In the genomic region with DNA sequence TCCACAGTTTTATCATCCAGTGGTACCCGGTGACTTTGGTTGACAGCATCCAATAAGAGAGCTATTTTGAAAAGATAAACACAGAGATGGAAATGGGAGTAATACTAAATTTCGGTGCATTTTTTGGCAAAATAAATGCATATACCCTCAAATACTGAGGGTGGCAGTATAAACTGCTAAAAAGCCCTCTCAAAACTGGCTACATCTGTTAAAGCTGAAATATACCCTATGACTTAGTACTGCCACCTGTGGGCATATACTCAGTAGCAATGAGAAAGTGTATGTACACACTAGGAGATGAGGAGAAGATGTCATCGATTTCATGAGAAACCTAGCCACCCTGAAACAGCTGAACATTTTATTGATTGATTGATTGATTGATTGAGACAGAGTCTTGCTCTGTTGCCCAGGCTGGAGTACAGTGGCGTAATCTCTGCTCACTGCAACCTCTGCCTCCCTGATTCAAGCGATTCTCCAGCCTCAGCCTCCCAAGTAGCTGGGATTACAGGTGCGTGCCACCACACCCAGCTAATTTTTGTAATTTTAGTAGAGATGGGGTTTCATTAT, we compare ENCODE assay signal across 8 cellular contexts. TPM values are rescaled to one million over a fixed set of nuclear protein-coding genes. Genes with fewer than 3 reads are reported as not detected.
DNase-seq lines count a peak whose midpoint lies in the region; FAIRE-seq and TF ChIP-seq lines count a peak whose summit lies in the region.

No MANE protein-coding gene starts in this region.

- H3K4me3 ChIP-seq in LNCaP clone FGC (ENCODE audit: low read depth, low read length) (no peak overlapping the region), WI38 (ENCODE audit: low read depth, low read length) (no peak overlapping the region)

- peak; percentile 71 for DNase-seq in AG20443 (ENCODE audit: low spot score)
- DNase-seq in GM13976 (ENCODE audit: low spot score) = peak; percentile 51
- no peak for DNase-seq in LNCaP clone FGC (ENCODE audit: low read depth)
- peak; percentile 66 for DNase-seq in iris pigment epithelial cell (ENCODE audit: low read depth)
- DNase-seq in GM12892 (ENCODE audit: insufficient read length) = no peak
- DNase-seq in cortex of kidney (lab: John Stamatoyannopoulos, UW) = no peak
- DNase-seq in stimulated activated CD4-positive, alpha-beta T cell treated with anti-CD3 and anti-CD28 coated beads, Interleukin-2, amount 100 ng/mL, for 48 hours = no peak

- FAIRE-seq in GM12892 (lab: Jason Lieb, UNC) = no peak

- no peak for TF ChIP-seq POLR2A in GM12892 (IDR thresholded peaks at IDR 0.05; ENCODE audit: low read depth, low read length)

- in situ Hi-C loops in GM13976 (cut with MboI; ENCODE audit: low sequenced_read_pairs, unreplicated experiment) = no loop called here

- no peak for TF ChIP-seq CTCF in GM13976 (IDR thresholded peaks at IDR 0.05; ENCODE audit: borderline replicate concordance, control extremely low read depth, extremely low read depth, insufficient read depth, missing control alignments)
- peak; percentile 36 for TF ChIP-seq CTCF in LNCaP clone FGC (IDR thresholded peaks at IDR 0.05; ENCODE audit: control insufficient read depth, extremely low read depth, insufficient read depth)
- TF ChIP-seq CTCF in WI38 (IDR thresholded peaks at IDR 0.05; ENCODE audit: low read depth, low read length) = peak; percentile 24; the same call in 1 of the 2 replicates

RNA-seq across cellular contexts. Expression of a gene that starts 12.2 kb away (rescaled TPM):
- polyA plus RNA-seq in GM12892 (2012; ENCODE audit: missing spikeins) = 28.3 TPM

RNA-seq across cellular contexts. Expression of a gene that starts 29.7 kb away (rescaled TPM):
- polyA plus RNA-seq in GM12892 (2012; ENCODE audit: missing spikeins) = 45.0 TPM

RNA-seq across cellular contexts. Expression of a gene that starts 29.8 kb away (rescaled TPM):
- polyA plus RNA-seq in GM12892 (2012; ENCODE audit: missing spikeins) = 2.2 TPM

RNA-seq across cellular contexts. Expression of a gene that starts 33.5 kb away (rescaled TPM):
- not detected for polyA plus RNA-seq in GM12892 (2012; ENCODE audit: missing spikeins)

Comparison
In these comparisons a context has a peak if more than half of its experiments do, and no peak if none do; other contexts are left out.
1. DNase-seq: peak in AG20443 (single experiment), GM13976 (single experiment) and iris pigment epithelial cell (single experiment); none in LNCaP clone FGC (single experiment), GM12892 (single experiment), cortex of kidney (single experiment) and stimulated activated CD4-positive, alpha-beta T cell treated with anti-CD3 and anti-CD28 coated beads, Interleukin-2, amount 100 ng/mL, for 48 hours (0 of 2).